ENCODE assay signal across 19 cellular contexts in the genomic region with DNA sequence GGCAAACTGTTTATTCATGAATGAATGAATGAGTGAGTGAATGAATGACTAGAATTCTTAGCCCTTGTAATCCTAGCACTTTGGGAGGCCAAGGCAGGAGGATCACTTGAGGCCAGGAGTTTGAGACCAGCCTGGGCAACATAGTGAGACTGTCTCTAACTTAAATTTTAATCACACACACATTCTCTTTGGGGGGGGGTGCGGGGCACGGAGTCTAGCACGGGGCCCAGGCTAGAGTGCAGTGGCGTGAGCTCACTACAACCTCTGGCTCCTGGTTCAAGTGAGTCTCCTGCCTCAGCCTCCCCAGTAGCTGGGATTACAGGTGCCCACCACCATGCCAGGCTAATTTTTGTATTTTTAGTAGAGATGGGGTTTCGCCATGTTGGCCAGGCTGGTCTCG. TPM values are rescaled to one million over a fixed set of nuclear protein-coding genes. Genes with fewer than 3 reads are reported as not detected.
"Had no signal": no experiment of that assay in that cellular context is flagged by ENCODE, and none has a peak within 500 bp of the region (broad histone marks: within the 10 kb centered on the region; RNA-seq: fewer than 3 reads in every experiment).

No MANE protein-coding gene starts in this region.

RNA-seq across cellular contexts. Expression of gene SPDYE2B, which starts 40.5 kb away (rescaled TPM):
- total RNA-seq: colonic mucosa, dermis microvascular lymphatic vessel endothelial cell, endodermal cell, esophagus mucosa, esophagus squamous epithelium, gastrocnemius medialis, glomerular endothelial cell, heart right ventricle, kidney epithelial cell, left cardiac atrium, left lung, left ventricle myocardium superior, lower leg skin, lower lobe of right lung, lung microvascular endothelial cell, mesenteric fat pad, mesothelial cell of epicardium, mucosa of gallbladder had no signal
- polyA plus RNA-seq: heart right ventricle, keratinocyte had no signal
